25 cellular contexts compared by ENCODE assay signal in genomic region chr1:7153464-7153863, GRCh38.
"Had no signal": no experiment of that assay in that cellular context is flagged by ENCODE, and none has a peak within 500 bp of the region (broad histone marks: within the 10 kb centered on the region; RNA-seq: fewer than 3 reads in every experiment).

No MANE protein-coding gene starts in this region.

- H3K27me3 ChIP-seq: gastrocnemius medialis, neural progenitor cell, testis had no signal

- H3K9me3 Mint-ChIP-seq: nephron; neural progenitor cell; stimulated activated effector memory CD8-positive, alpha-beta T cell treated with anti-CD3 and anti-CD28 coated beads, Interleukin-12 subunit alpha, Interleukin-12 subunit beta, amount 100 ng/mL, for 72 hours; type B pancreatic cell had no signal

- H3K4me1 Mint-ChIP-seq: stimulated activated effector memory CD8-positive, alpha-beta T cell treated with anti-CD3 and anti-CD28 coated beads, Interleukin-12 subunit alpha, Interleukin-12 subunit beta, amount 100 ng/mL, for 72 hours had no signal

- H3K4me3 ChIP-seq: gastrocnemius medialis, lower lobe of right lung, neural progenitor cell, prostate gland, sigmoid colon, testis, tibial artery had no signal

- H3K4me1 ChIP-seq: lower lobe of right lung, prostate gland, testis had no signal

- H3K27ac ChIP-seq: epithelial cell of prostate, gastrocnemius medialis, lower lobe of right lung, neural progenitor cell, prostate gland, sigmoid colon, testis, tibial artery had no signal

- H2AFZ ChIP-seq: neural progenitor cell had no signal

- H3K4me3 Mint-ChIP-seq: nephron; neural progenitor cell; stimulated activated effector memory CD8-positive, alpha-beta T cell treated with anti-CD3 and anti-CD28 coated beads, Interleukin-12 subunit alpha, Interleukin-12 subunit beta, amount 100 ng/mL, for 72 hours; type B pancreatic cell had no signal

- H3K9ac ChIP-seq: neural progenitor cell had no signal

- H3K27ac Mint-ChIP-seq: nephron; neural progenitor cell; stimulated activated effector memory CD8-positive, alpha-beta T cell treated with anti-CD3 and anti-CD28 coated beads, Interleukin-12 subunit alpha, Interleukin-12 subunit beta, amount 100 ng/mL, for 72 hours; type B pancreatic cell had no signal

- H3K36me3 ChIP-seq: gastrocnemius medialis, lower lobe of right lung, neural progenitor cell, prostate gland, sigmoid colon, tibial artery had no signal

- ATAC-seq: esophagus mucosa; gastrocnemius medialis; left colon; left ventricle myocardium superior; lower lobe of right lung; right cardiac atrium; stimulated activated effector memory CD8-positive, alpha-beta T cell treated with anti-CD3 and anti-CD28 coated beads, Interleukin-12 subunit alpha, Interleukin-12 subunit beta, amount 100 ng/mL, for 72 hours; stimulated activated naive CD8-positive, alpha-beta T cell treated with anti-CD3 and anti-CD28 coated beads, Interleukin-15, Interleukin-2, amounts not matched to agents 100 U/mL and 50 U/mL, for 24 hours had no signal

- FAIRE-seq: islet of Langerhans had no signal

- H3K4me2 ChIP-seq: neural progenitor cell had no signal

- H3K9me3 ChIP-seq: gastrocnemius medialis, lower lobe of right lung, prostate gland, sigmoid colon, testis, tibial artery had no signal

- H3K36me3 Mint-ChIP-seq: neural progenitor cell; stimulated activated effector memory CD8-positive, alpha-beta T cell treated with anti-CD3 and anti-CD28 coated beads, Interleukin-12 subunit alpha, Interleukin-12 subunit beta, amount 100 ng/mL, for 72 hours; type B pancreatic cell had no signal

- DNase-seq: cerebellar nuclear complex; cortex of kidney; foreskin fibroblast; gastrocnemius medialis; head of caudate nucleus; left colon; left ventricle myocardium superior; lower lobe of right lung; nucleus accumbens; right cardiac atrium; sigmoid colon; stimulated activated CD4-positive, alpha-beta T cell treated with anti-CD3 and anti-CD28 coated beads, Interleukin-2, amount 100 ng/mL, for 24 hours; stimulated activated CD4-positive, alpha-beta T cell treated with anti-CD3 and anti-CD28 coated beads, Interleukin-4, amount 100 ng/mL, for 24 hours; stimulated activated naive CD8-positive, alpha-beta T cell treated with anti-CD3 and anti-CD28 coated beads, Interleukin-15, Interleukin-2, amounts not matched to agents 100 U/mL and 50 U/mL, for 24 hours; substantia nigra; testis; tibial artery had no signal
